In the genomic region with DNA sequence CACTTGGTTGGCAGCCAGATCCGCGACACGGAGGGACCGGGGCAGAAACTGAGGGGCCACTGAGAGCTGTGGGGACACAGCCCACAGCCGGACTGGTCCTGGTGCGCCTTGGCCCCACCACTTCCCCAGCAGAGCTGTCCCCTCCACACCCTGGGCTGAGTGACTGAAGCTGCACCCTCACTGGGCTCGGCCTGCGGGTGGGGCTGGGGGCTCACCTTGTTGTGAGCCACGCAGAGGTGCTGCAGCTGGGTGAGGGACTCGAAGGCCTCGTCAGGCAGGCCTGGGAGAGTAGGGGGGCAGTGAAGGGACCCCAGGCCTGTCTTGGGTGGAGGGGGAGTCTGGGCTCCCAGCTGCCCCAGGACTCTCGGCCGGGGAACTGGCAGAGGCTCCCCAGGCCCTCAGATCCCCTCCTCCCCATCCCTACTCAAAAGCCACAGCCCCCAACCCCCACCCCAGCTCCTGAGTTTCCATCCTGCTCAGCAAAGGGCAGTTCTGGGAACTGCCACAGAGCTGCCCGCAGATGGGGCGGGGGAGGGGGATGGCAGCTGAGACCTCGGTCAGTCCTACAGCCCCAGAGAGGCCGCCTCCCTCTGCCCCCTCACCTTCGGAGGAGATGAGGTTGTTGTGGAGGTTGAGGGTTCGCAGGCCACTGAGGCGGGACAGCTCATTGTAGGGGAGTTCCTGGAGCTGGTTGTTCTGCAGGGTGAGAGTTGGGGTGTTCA, we compare ENCODE assay signal across 23 cellular contexts. TPM values are rescaled to one million over a fixed set of nuclear protein-coding genes. Genes with fewer than 3 reads are reported as not detected.
DNase-seq lines count a peak whose midpoint lies in the region; ATAC-seq lines count a peak whose summit lies in the region.
"Had no signal": no experiment of that assay in that cellular context is flagged by ENCODE, and none has a peak within 500 bp of the region (broad histone marks: within the 10 kb centered on the region; RNA-seq: fewer than 3 reads in every experiment).

No MANE protein-coding gene starts in this region.

- H3K27me3 ChIP-seq in SJCRH30, result no peaks in the 10 kb centered on the region; the same call in 1 of the 2 replicates
- H3K27me3 ChIP-seq in aorta (ENCODE audit: control insufficient read depth in 1 of 2, insufficient read depth in 2 of 2, low read length in 1 of 2), result no peaks in the 10 kb centered on the region
- H3K27me3 ChIP-seq: BLaER1, testis had no signal

- no peak overlapping the region for H3K4me3 Mint-ChIP-seq in activated naive CD8-positive, alpha-beta T cell treated with anti-CD3 and anti-CD28 coated beads for 36 hours
- H3K4me3 Mint-ChIP-seq: activated CD8-positive, alpha-beta T cell treated with anti-CD3 and anti-CD28 coated beads for 36 hours; activated naive CD4-positive, alpha-beta T cell treated with anti-CD3 and anti-CD28 coated beads, Interleukin-2, amount 50 U/mL, for 24 hours; activated T-cell treated with anti-CD3 and anti-CD28 coated beads, Interleukin-2, amount 50 U/mL, for 24 hours; natural killer cell treated with Interleukin-12 subunit alpha and Interleukin-12 subunit beta and Interleukin-15 and Interleukin-18, amount 100 ng/mL, for 72 hours had no signal

- no peaks in the 10 kb centered on the region for H3K9me3 Mint-ChIP-seq in activated naive CD8-positive, alpha-beta T cell treated with anti-CD3 and anti-CD28 coated beads for 36 hours
- H3K9me3 Mint-ChIP-seq: activated CD8-positive, alpha-beta T cell treated with anti-CD3 and anti-CD28 coated beads for 36 hours; activated naive CD4-positive, alpha-beta T cell treated with anti-CD3 and anti-CD28 coated beads, Interleukin-2, amount 50 U/mL, for 24 hours; activated T-cell treated with anti-CD3 and anti-CD28 coated beads, Interleukin-2, amount 50 U/mL, for 24 hours; natural killer cell treated with Interleukin-12 subunit alpha and Interleukin-12 subunit beta and Interleukin-15 and Interleukin-18, amount 100 ng/mL, for 72 hours had no signal

- H3K9me3 ChIP-seq in SJCRH30 (replicated peaks), result no peaks in the 10 kb centered on the region
- H3K9me3 ChIP-seq in aorta (ENCODE audit: control insufficient read depth, low read length), result no peaks in the 10 kb centered on the region
- H3K9me3 ChIP-seq: BLaER1, prostate gland, testis had no signal

- H3K4me3 ChIP-seq in SJCRH30 (no peak overlapping the region), aorta (ENCODE audit: low read length in 2 of 2) (no peak overlapping the region)
- H3K4me3 ChIP-seq: BLaER1, prostate gland, testis had no signal

- 83 to 85% methylated on average over 20 of the region's 20 CpGs for WGBS in aorta, 2 donors

- DNase-seq in DMS53 (lab: John Stamatoyannopoulos, UW), result peak; percentile 27
- no peak for DNase-seq in DMS53 treated with DMSO at 0.1 percent for 48 hours (lab: John Stamatoyannopoulos, UW; ENCODE audit: unreplicated experiment)
- DNase-seq in SJCRH30, result peak; percentile 41 to 45
- DNase-seq in epidermal melanocyte (ENCODE audit: insufficient read length, low spot score), result peak; percentile 12
- DNase-seq in retina, result peak; percentile 21
- no peak for DNase-seq in aorta
- no peak for DNase-seq in activated naive CD8-positive, alpha-beta T cell treated with anti-CD3 and anti-CD28 coated beads for 36 hours
- DNase-seq: 8988T; activated CD8-positive, alpha-beta T cell treated with anti-CD3 and anti-CD28 coated beads for 36 hours; activated T-cell treated with anti-CD3 and anti-CD28 coated beads, Interleukin-2, amount 50 U/mL, for 24 hours; NCI-H187 treated with DMSO at 0.1 percent for 48 hours; NCI-H226; NK-92 treated with Interleukin-12 subunit alpha and Interleukin-12 subunit beta, amount 100 ng/mL, for 24 hours; stimulated activated CD4-positive, alpha-beta T cell treated with anti-CD3 and anti-CD28 coated beads, Interleukin-12 subunit alpha, Interleukin-12 subunit beta, amount 100 ng/mL, for 4 hours; testis had no signal

- ATAC-seq in esophagus mucosa (no peak), aorta (ENCODE audit: low FRiP score) (no peak)
- ATAC-seq: activated CD8-positive, alpha-beta T cell treated with anti-CD3 and anti-CD28 coated beads for 36 hours; natural killer cell treated with Interleukin-12 subunit alpha and Interleukin-12 subunit beta and Interleukin-15 and Interleukin-18, amount 100 ng/mL, for 72 hours had no signal

- H3K36me3 ChIP-seq in SJCRH30, result no peaks in the 10 kb centered on the region
- H3K36me3 ChIP-seq in aorta (ENCODE audit: control insufficient read depth in 1 of 2, insufficient read depth in 2 of 2, low read length in 1 of 2), result no peaks in the 10 kb centered on the region
- H3K36me3 ChIP-seq: prostate gland had no signal

- H3K4me1 Mint-ChIP-seq in activated naive CD8-positive, alpha-beta T cell treated with anti-CD3 and anti-CD28 coated beads for 36 hours, result no peaks in the 10 kb centered on the region
- H3K4me1 Mint-ChIP-seq: activated naive CD4-positive, alpha-beta T cell treated with anti-CD3 and anti-CD28 coated beads, Interleukin-2, amount 50 U/mL, for 24 hours had no signal

- no peaks in the 10 kb centered on the region; the same call in 1 of the 2 replicates for H3K4me1 ChIP-seq in SJCRH30
- no peaks in the 10 kb centered on the region for H3K4me1 ChIP-seq in aorta (ENCODE audit: control insufficient read depth in 1 of 2, insufficient read depth in 2 of 2, low read length in 2 of 2)
- H3K4me1 ChIP-seq: prostate gland had no signal

- no peaks in the 10 kb centered on the region for H3K36me3 Mint-ChIP-seq in activated naive CD8-positive, alpha-beta T cell treated with anti-CD3 and anti-CD28 coated beads for 36 hours
- H3K36me3 Mint-ChIP-seq: activated naive CD4-positive, alpha-beta T cell treated with anti-CD3 and anti-CD28 coated beads, Interleukin-2, amount 50 U/mL, for 24 hours; natural killer cell treated with Interleukin-12 subunit alpha and Interleukin-12 subunit beta and Interleukin-15 and Interleukin-18, amount 100 ng/mL, for 72 hours had no signal

- H3K27ac Mint-ChIP-seq in activated naive CD8-positive, alpha-beta T cell treated with anti-CD3 and anti-CD28 coated beads for 36 hours, result no peak overlapping the region
- H3K27ac Mint-ChIP-seq: activated CD8-positive, alpha-beta T cell treated with anti-CD3 and anti-CD28 coated beads for 36 hours; activated naive CD4-positive, alpha-beta T cell treated with anti-CD3 and anti-CD28 coated beads, Interleukin-2, amount 50 U/mL, for 24 hours; activated T-cell treated with anti-CD3 and anti-CD28 coated beads, Interleukin-2, amount 50 U/mL, for 24 hours; natural killer cell treated with Interleukin-12 subunit alpha and Interleukin-12 subunit beta and Interleukin-15 and Interleukin-18, amount 100 ng/mL, for 72 hours had no signal

- H3K27me3 Mint-ChIP-seq in activated naive CD8-positive, alpha-beta T cell treated with anti-CD3 and anti-CD28 coated beads for 36 hours, result peaks cover 14% of the 10 kb centered on the region

- intact Hi-C loops in aorta (cut with DNase I), result no loop called here

- H3K27ac ChIP-seq in SJCRH30 (no peak overlapping the region), aorta (ENCODE audit: low read depth in 1 of 2, low read length in 2 of 2) (no peak overlapping the region)
- H3K27ac ChIP-seq: BLaER1, HL-60, prostate gland, testis, VCaP had no signal

RNA-seq across cellular contexts. Expression of a gene that starts 2.3 kb away (rescaled TPM):
- total RNA-seq in SJCRH30 (2014; rRNA removed; shearing (Covaris generic)), result 0.08 TPM in 1 of 2 replicates, not detected in the other
- total RNA-seq in esophagus mucosa, result 8.5 TPM
- 1 to 10 TPM; 4.3 to 9.8 TPM for total RNA-seq in aorta
- 10 to 100 TPM in 1 of 2 donors, 1 to 10 TPM in 1; 2.5 to 18.9 TPM for polyA plus RNA-seq in aorta
- not detected for total RNA-seq in activated naive CD8-positive, alpha-beta T cell treated with anti-CD3 and anti-CD28 coated beads for 36 hours
- total RNA-seq: activated CD8-positive, alpha-beta T cell treated with anti-CD3 and anti-CD28 coated beads for 36 hours; bronchial epithelial cell had no signal

RNA-seq across cellular contexts. Expression of a gene that starts 16.4 kb away (rescaled TPM):
- total RNA-seq in SJCRH30 (2014; rRNA removed; shearing (Covaris generic)), result 37.4 and 39.1 TPM in 2 replicates
- total RNA-seq in esophagus mucosa (18.2 TPM), aorta (10 to 100 TPM; 21.8 to 25.3 TPM)
- 10 to 100 TPM in 1 of 2 donors, 1 to 10 TPM in 1; 8.8 to 41.4 TPM for polyA plus RNA-seq in aorta
- 10 to 100 TPM; 54.3 to 54.6 TPM for total RNA-seq in activated naive CD8-positive, alpha-beta T cell treated with anti-CD3 and anti-CD28 coated beads for 36 hours

RNA-seq across cellular contexts. Expression of a gene that starts 29.9 kb away (rescaled TPM):
- 10.8 and 15.3 TPM in 2 replicates for total RNA-seq in SJCRH30 (2014; rRNA removed; shearing (Covaris generic))
- total RNA-seq in esophagus mucosa (29.7 TPM), aorta (10 to 100 TPM; 26.9 to 37.2 TPM)
- 10 to 100 TPM; 22.3 to 67.6 TPM for polyA plus RNA-seq in aorta
- total RNA-seq in activated naive CD8-positive, alpha-beta T cell treated with anti-CD3 and anti-CD28 coated beads for 36 hours, result 10 to 100 TPM; 24.4 to 25.0 TPM

RNA-seq across cellular contexts. Expression of a gene that starts 30.0 kb away (rescaled TPM):
- total RNA-seq in SJCRH30 (2014; rRNA removed; shearing (Covaris generic)), result 10.0 and 11.7 TPM in 2 replicates
- total RNA-seq in esophagus mucosa (5.7 TPM), aorta (1 to 10 TPM; 2.0 to 2.3 TPM)
- polyA plus RNA-seq in aorta, result 1 to 10 TPM; 1.8 to 3.1 TPM
- total RNA-seq in activated naive CD8-positive, alpha-beta T cell treated with anti-CD3 and anti-CD28 coated beads for 36 hours, result 1 to 10 TPM; 6.9 to 7.3 TPM

RNA-seq across cellular contexts. Expression of a gene that starts 59.0 kb away (rescaled TPM):
- total RNA-seq in SJCRH30 (2014; rRNA removed; shearing (Covaris generic)), result 1.3 and 2.3 TPM in 2 replicates
- not detected for total RNA-seq in esophagus mucosa
- 1 to 10 TPM in 1 of 2 donors, not detected in 1; 1.0 TPM for total RNA-seq in aorta
- polyA plus RNA-seq in aorta, result 1 to 10 TPM in 1 of 2 donors, not detected in 1; 2.5 TPM
- under 1 TPM; 0.70 to 0.80 TPM for total RNA-seq in activated naive CD8-positive, alpha-beta T cell treated with anti-CD3 and anti-CD28 coated beads for 36 hours

Comparison
In these comparisons a context has a peak if more than half of its experiments do, and no peak if none do; other contexts are left out.
1. DNase-seq: peak in DMS53 (single experiment), SJCRH30 (2 of 2), epidermal melanocyte (single experiment) and retina (single experiment); none in DMS53 treated with DMSO at 0.1 percent for 48 hours (single experiment), aorta (0 of 2) and activated naive CD8-positive, alpha-beta T cell treated with anti-CD3 and anti-CD28 coated beads for 36 hours (single experiment).